Comparison of ENCODE assay signal across 2 cellular contexts in the genomic region with DNA sequence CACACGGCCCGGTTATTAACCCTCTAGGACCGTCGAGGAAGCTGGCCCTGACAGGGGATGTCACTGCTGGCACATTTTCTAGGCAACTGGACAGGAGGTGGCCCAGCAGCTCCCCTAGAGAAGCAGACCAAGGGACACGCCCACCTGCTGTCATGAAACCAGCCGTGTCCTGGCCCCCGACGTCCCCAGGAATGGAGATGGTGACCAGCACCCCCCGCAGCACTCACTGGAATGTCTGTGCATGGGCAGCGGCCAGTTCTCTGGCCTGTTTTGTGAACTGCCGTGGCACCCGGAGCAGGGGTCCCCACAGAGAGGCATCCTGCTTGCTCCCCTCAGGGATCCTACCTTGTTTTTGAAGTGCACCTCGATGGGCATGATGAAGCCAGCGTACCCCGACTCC.
TF ChIP-seq lines count a peak whose summit lies in the region.

No MANE protein-coding gene starts in this region.

TF ChIP-seq in HEK293, 187 proteins besides CTCF, POLR2A, EP300 and RAD21:
- TF ChIP-seq ZNF768 (tag by site-specific recombination; IDR thresholded peaks at IDR 0.05): no peak
- 0 out of 2 replicates have a peak, but pooled peaks have one; percentile 34 for TF ChIP-seq KLF9 (tag by site-specific recombination; IDR thresholded peaks at IDR 0.05; ENCODE audit: low read depth)

TF ChIP-seq in HepG2, 621 proteins besides CTCF, POLR2A, EP300 and RAD21:
- TF ChIP-seq NFE2 (CRISPR knock-in tag; IDR thresholded peaks at IDR 0.05): no peak
- TF ChIP-seq RFXAP (CRISPR knock-in tag; IDR thresholded peaks at IDR 0.05; ENCODE audit: borderline replicate concordance): no peak
- TF ChIP-seq ZKSCAN8 (CRISPR knock-in tag; IDR thresholded peaks at IDR 0.05; ENCODE audit: borderline replicate concordance): no peak
- no peak for TF ChIP-seq CBX2 (IDR thresholded peaks at IDR 0.05; ENCODE audit: low read depth, low read length)
- no peak for TF ChIP-seq CBX2 (CRISPR knock-in tag; IDR thresholded peaks at IDR 0.05; ENCODE audit: low read depth)
- TF ChIP-seq, protein P1, sequence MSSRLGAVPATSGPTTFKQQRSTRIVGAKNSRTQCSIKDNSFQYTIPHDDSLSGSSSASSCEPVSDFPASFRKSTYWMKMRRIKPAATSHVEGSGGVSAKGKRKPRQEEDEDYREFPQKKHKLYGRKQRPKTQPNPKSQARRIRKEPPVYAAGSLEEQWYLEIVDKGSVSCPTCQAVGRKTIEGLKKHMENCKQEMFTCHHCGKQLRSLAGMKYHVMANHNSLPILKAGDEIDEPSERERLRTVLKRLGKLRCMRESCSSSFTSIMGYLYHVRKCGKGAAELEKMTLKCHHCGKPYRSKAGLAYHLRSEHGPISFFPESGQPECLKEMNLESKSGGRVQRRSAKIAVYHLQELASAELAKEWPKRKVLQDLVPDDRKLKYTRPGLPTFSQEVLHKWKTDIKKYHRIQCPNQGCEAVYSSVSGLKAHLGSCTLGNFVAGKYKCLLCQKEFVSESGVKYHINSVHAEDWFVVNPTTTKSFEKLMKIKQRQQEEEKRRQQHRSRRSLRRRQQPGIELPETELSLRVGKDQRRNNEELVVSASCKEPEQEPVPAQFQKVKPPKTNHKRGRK (CRISPR knock-in tag; IDR thresholded peaks at IDR 0.05): no peak
- no peak for TF ChIP-seq HNRNPH1 (optimal IDR thresholded peaks at IDR 0.05; ENCODE audit: low read depth, low read length)
- TF ChIP-seq ZFY (CRISPR knock-in tag; IDR thresholded peaks at IDR 0.05): no peak
- no peak for TF ChIP-seq ZNF720 (CRISPR knock-in tag; IDR thresholded peaks at IDR 0.05)
- TF ChIP-seq TFE3 (CRISPR knock-in tag; IDR thresholded peaks at IDR 0.05): no peak
- TF ChIP-seq ZBTB38 (CRISPR knock-in tag; IDR thresholded peaks at IDR 0.05): no peak
- TF ChIP-seq SMAD9 (CRISPR knock-in tag; IDR thresholded peaks at IDR 0.05): no peak
- TF ChIP-seq EEA1 (CRISPR knock-in tag; IDR thresholded peaks at IDR 0.05; ENCODE audit: borderline replicate concordance): no peak
